In genomic region chr11:69744435-69744834, GRCh38 we compare ENCODE assay signal across 16 cellular contexts. TPM values are rescaled to one million over a fixed set of nuclear protein-coding genes. Genes with fewer than 3 reads are reported as not detected.
DNase-seq lines count a peak whose midpoint lies in the region; ATAC-seq, FAIRE-seq and TF ChIP-seq lines count a peak whose summit lies in the region.
"Had no signal": no experiment of that assay in that cellular context is flagged by ENCODE, and none has a peak within 500 bp of the region (broad histone marks: within the 10 kb centered on the region; RNA-seq: fewer than 3 reads in every experiment).

No MANE protein-coding gene starts in this region.

- no TSS peak for BruUV-seq in Caco-2 (replicated peaks; lab: Mats Ljungman, UMichigan)
- BruUV-seq in endothelial cell of umbilical vein (replicated peaks; lab: Mats Ljungman, UMichigan), result no TSS peak

- DNase-seq in Caco-2 (peak; percentile 64 to 76), NT2/D1 (ENCODE audit: low read depth, low spot score) (peak; percentile 78), endothelial cell of umbilical vein (ENCODE audit: low read depth, low spot score) (peak; percentile 49), omental fat pad (ENCODE audit: low spot score) (no peak), Ammon's horn (ENCODE audit: low spot score) (no peak), upper lobe of right lung (no peak), NCI-H1092 (lab: John Stamatoyannopoulos, UW) (no peak)
- DNase-seq: CD4-positive, CD25-positive, alpha-beta regulatory T cell; central memory CD4-positive, alpha-beta T cell; SIG-M5; tibial artery had no signal

- H3K4me1 Mint-ChIP-seq in Caco-2 (ENCODE audit: low read depth, unreplicated experiment), result peaks cover 8% of the 10 kb centered on the region
- H3K4me1 Mint-ChIP-seq: CD4-positive, CD25-positive, alpha-beta regulatory T cell had no signal

- dilution Hi-C loops in endothelial cell of umbilical vein (cut with MboI; ENCODE audit: extremely low pct_ligation_motif_present, low sequenced_read_pairs), result no loop called here

- H4K20me1 ChIP-seq in endothelial cell of umbilical vein (replicated peaks; ENCODE audit: control insufficient read depth, extremely low read depth, insufficient read depth, low read length), result no peaks in the 10 kb centered on the region

- no peaks in the 10 kb centered on the region for H3K79me2 ChIP-seq in endothelial cell of umbilical vein (ENCODE audit: control insufficient read depth, insufficient read depth, low read length)

- H3K4me1 ChIP-seq in Caco-2, result peaks cover 11% of the 10 kb centered on the region; the same call in 1 of the 2 replicates
- H3K4me1 ChIP-seq in NT2/D1 (ENCODE audit: insufficient read depth, insufficient read length), result peaks cover 10% of the 10 kb centered on the region
- peaks cover 5% of the 10 kb centered on the region for H3K4me1 ChIP-seq in endothelial cell of umbilical vein (ENCODE audit: control insufficient read depth, extremely low read depth, insufficient read depth, low read length)
- peaks cover 39% of the 10 kb centered on the region for H3K4me1 ChIP-seq in mesodermal cell (ENCODE audit: control insufficient read depth, insufficient read depth, low read length, poor library complexity, severe bottlenecking)
- no peaks in the 10 kb centered on the region for H3K4me1 ChIP-seq in upper lobe of right lung
- H3K4me1 ChIP-seq: gastroesophageal sphincter, tibial artery had no signal

- H3K27me3 ChIP-seq in Caco-2 (replicated peaks; ENCODE audit: control insufficient read depth, insufficient read depth, low read length) (no peaks in the 10 kb centered on the region), NT2/D1 (ENCODE audit: insufficient read depth, insufficient read length) (no peaks in the 10 kb centered on the region), endothelial cell of umbilical vein (ENCODE audit: control insufficient read depth in 2 of 2, insufficient read depth in 2 of 2, low read length in 2 of 2) (no peaks in the 10 kb centered on the region), upper lobe of right lung (peaks cover 6% of the 10 kb centered on the region)

- H3K9me3 ChIP-seq in Caco-2 (no peaks in the 10 kb centered on the region), NT2/D1 (ENCODE audit: insufficient read depth, low read length) (no peaks in the 10 kb centered on the region), endothelial cell of umbilical vein (replicated peaks; ENCODE audit: control insufficient read depth, insufficient read depth, low read length) (no peaks in the 10 kb centered on the region), mesodermal cell (ENCODE audit: control insufficient read depth, low read length) (no peaks in the 10 kb centered on the region), upper lobe of right lung (no peaks in the 10 kb centered on the region)
- H3K9me3 ChIP-seq: tibial artery had no signal

- no peak overlapping the region for H3K4me3 Mint-ChIP-seq in Caco-2 (ENCODE audit: unreplicated experiment)
- H3K4me3 Mint-ChIP-seq: CD4-positive, CD25-positive, alpha-beta regulatory T cell had no signal

- no peaks in the 10 kb centered on the region for H3K27me3 Mint-ChIP-seq in Caco-2 (ENCODE audit: insufficient read depth, unreplicated experiment)

- no peaks in the 10 kb centered on the region for H3K9me1 ChIP-seq in endothelial cell of umbilical vein (replicated peaks; ENCODE audit: control insufficient read depth, extremely low read depth, insufficient read depth, low read length)

- H3K36me3 Mint-ChIP-seq in Caco-2 (ENCODE audit: insufficient read depth, unreplicated experiment), result no peaks in the 10 kb centered on the region
- H3K36me3 Mint-ChIP-seq: CD4-positive, CD25-positive, alpha-beta regulatory T cell had no signal

- no peak overlapping the region for H3K4me2 ChIP-seq in endothelial cell of umbilical vein (ENCODE audit: insufficient read depth, low read length)

- TF ChIP-seq CTCF in Caco-2 (IDR thresholded peaks at IDR 0.05; ENCODE audit: insufficient read depth in 1 of 2, low read depth in 1 of 2, low read length in 1 of 2, severe bottlenecking in 1 of 2, unreplicated experiment in 1 of 2) (no peak), endothelial cell of umbilical vein (IDR thresholded peaks at IDR 0.05; ENCODE audit: extremely low read depth in 1 of 2, insufficient read depth in 1 of 2, low read depth in 1 of 2, low read length in 2 of 2) (no peak), omental fat pad (IDR thresholded peaks at IDR 0.05) (no peak), upper lobe of right lung (IDR thresholded peaks at IDR 0.05) (no peak)

- no peaks in the 10 kb centered on the region for H3K36me3 ChIP-seq in Caco-2 (ENCODE audit: control insufficient read depth, insufficient read depth, low read length)
- no peaks in the 10 kb centered on the region for H3K36me3 ChIP-seq in NT2/D1 (ENCODE audit: insufficient read depth, insufficient read length, low read length)
- H3K36me3 ChIP-seq in endothelial cell of umbilical vein (ENCODE audit: control insufficient read depth in 2 of 2, extremely low read depth in 1 of 2, insufficient read depth in 2 of 2, low read length in 2 of 2), result no peaks in the 10 kb centered on the region
- no peaks in the 10 kb centered on the region for H3K36me3 ChIP-seq in mesodermal cell (ENCODE audit: control insufficient read depth, insufficient read depth, low read length)
- H3K36me3 ChIP-seq in upper lobe of right lung, result no peaks in the 10 kb centered on the region
- H3K36me3 ChIP-seq: gastroesophageal sphincter, tibial artery had no signal

- H3K9ac ChIP-seq in NT2/D1 (ENCODE audit: insufficient read length, low read depth) (no peak overlapping the region), endothelial cell of umbilical vein (replicated peaks; ENCODE audit: extremely low read depth, insufficient read depth, low read length) (no peak overlapping the region)

- no peak overlapping the region for H2AFZ ChIP-seq in endothelial cell of umbilical vein (ENCODE audit: low read depth, low read length)

- CTCF ChIA-PET in Caco-2 (lab: Charles Lee) (interaction anchor here (1.0 to 1.2 kb wide), 2 partner anchors 29 to 35 kb away, joined by 3 read pairs; no protein-coding TSS in a partner anchor), endothelial cell of umbilical vein (lab: Charles Lee) (no interaction called here)

- FAIRE-seq in endothelial cell of umbilical vein (lab: Jason Lieb, UNC), result peak; percentile 38
- FAIRE-seq: K562 had no signal

- H3K27ac Mint-ChIP-seq in Caco-2 (ENCODE audit: unreplicated experiment), result peak overlapping the region; percentile 4
- H3K27ac Mint-ChIP-seq: CD4-positive, CD25-positive, alpha-beta regulatory T cell; progenitor cell of endocrine pancreas had no signal

- ATAC-seq in omental fat pad (ENCODE audit: low FRiP score), result no peak
- no peak for ATAC-seq in upper lobe of right lung
- ATAC-seq: gastroesophageal sphincter, K562 had no signal

- POLR2A ChIA-PET in Caco-2 (lab: Charles Lee), result no interaction called here
- POLR2A ChIA-PET in endothelial cell of umbilical vein (lab: Charles Lee), result no interaction called here

- 41 to 91% methylated on average over 3 to 7 of the region's 7 CpGs for WGBS in mesodermal cell (ENCODE audit: insufficient coverage in 2 of 2), 2 experiments

- intact Hi-C loops in Caco-2 (cut with micrococcal nuclease; ENCODE audit: unreplicated experiment), result no loop called here
- intact Hi-C loops in endothelial cell of umbilical vein (cut with micrococcal nuclease), result no loop called here
- intact Hi-C loops in upper lobe of right lung (cut with DNase I), result no loop called here

- TF ChIP-seq POLR2A in endothelial cell of umbilical vein (IDR thresholded peaks at IDR 0.05; ENCODE audit: low read depth, low read length), result no peak

- H3K27ac ChIP-seq in endothelial cell of umbilical vein (ENCODE audit: insufficient read depth, low read depth, low read length) (no peak overlapping the region), mesodermal cell (ENCODE audit: low read depth, low read length, severe bottlenecking) (peak overlapping the region; percentile 94), upper lobe of right lung (no peak overlapping the region)
- H3K27ac ChIP-seq: gastroesophageal sphincter, tibial artery had no signal

- H3K4me3 ChIP-seq in Caco-2 (ENCODE audit: low read depth, low read length), result no peak overlapping the region
- no peak overlapping the region for H3K4me3 ChIP-seq in NT2/D1 (ENCODE audit: insufficient read length, low read depth)
- no peak overlapping the region for H3K4me3 ChIP-seq in endothelial cell of umbilical vein (replicated peaks in 1 of 3; ENCODE audit: insufficient read depth in 1 of 3, low read depth in 1 of 3, low read length in 3 of 3)
- H3K4me3 ChIP-seq in mesodermal cell (ENCODE audit: extremely low read depth, insufficient read depth, low read length, poor library complexity, severe bottlenecking), result no peak overlapping the region
- H3K4me3 ChIP-seq in upper lobe of right lung, result no peak overlapping the region
- H3K4me3 ChIP-seq: gastroesophageal sphincter, K562, lung, tibial artery had no signal

- H3K9me3 Mint-ChIP-seq in Caco-2 (ENCODE audit: unreplicated experiment), result no peaks in the 10 kb centered on the region

TF ChIP-seq in endothelial cell of umbilical vein, 7 proteins besides CTCF, POLR2A, EP300 and RAD21 (continues in another document):
- TF ChIP-seq EZH2 (IDR thresholded peaks at IDR 0.05; ENCODE audit: borderline replicate concordance, low read depth, low read length, severe bottlenecking), result no peak

RNA-seq across cellular contexts. Expression of gene FGF4, which starts 30.7 kb away (rescaled TPM):
- total RNA-seq in Caco-2 (2022) (not detected in 2 replicates), endothelial cell of umbilical vein (not detected in 2 replicates), omental fat pad (not detected), upper lobe of right lung (not detected)
- polyA plus RNA-seq in endothelial cell of umbilical vein, result not detected in 2 replicates
- not detected in 2 replicates for polyA plus RNA-seq in endothelial cell of umbilical vein (2011; cell fraction: cytosol; rRNA removed)
- polyA plus RNA-seq in endothelial cell of umbilical vein (2011; cell fraction: nucleus; rRNA removed), result not detected in 2 replicates
- not detected in 2 replicates for polyA plus RNA-seq in endothelial cell of umbilical vein (2012)
- polyA minus RNA-seq in endothelial cell of umbilical vein, result not detected in 2 replicates
- not detected for polyA minus RNA-seq in endothelial cell of umbilical vein (2011; cell fraction: cytosol; rRNA and poly(A)+ RNA removed)
- polyA minus RNA-seq in endothelial cell of umbilical vein (2011; cell fraction: nucleus; rRNA and poly(A)+ RNA removed), result not detected in 2 replicates
- 0.07 TPM for polyA plus RNA-seq in mesodermal cell (2013, experiment 1 of 2)
- polyA plus RNA-seq in mesodermal cell (2013, experiment 2 of 2), result not detected
- total RNA-seq: CD4-positive, CD25-positive, alpha-beta regulatory T cell; gastroesophageal sphincter; K562; lung; progenitor cell of endocrine pancreas had no signal
- polyA plus RNA-seq: CD4-positive, CD25-positive, alpha-beta regulatory T cell; K562; lung had no signal

RNA-seq across cellular contexts. Expression of gene FGF19, which starts 40.6 kb away (rescaled TPM):
- 1.1 and 1.7 TPM in 2 replicates for total RNA-seq in Caco-2 (2022)
- total RNA-seq in endothelial cell of umbilical vein, result not detected in 2 replicates
- polyA plus RNA-seq in endothelial cell of umbilical vein, result 0.03 TPM in 1 of 2 replicates, not detected in the other
- polyA plus RNA-seq in endothelial cell of umbilical vein (2011; cell fraction: cytosol; rRNA removed), result not detected in 2 replicates
- not detected in 2 replicates for polyA plus RNA-seq in endothelial cell of umbilical vein (2011; cell fraction: nucleus; rRNA removed)
- polyA plus RNA-seq in endothelial cell of umbilical vein (2012), result not detected in 2 replicates
- polyA minus RNA-seq in endothelial cell of umbilical vein, result not detected in 2 replicates
- 0.41 TPM for polyA minus RNA-seq in endothelial cell of umbilical vein (2011; cell fraction: cytosol; rRNA and poly(A)+ RNA removed)
- not detected in 2 replicates for polyA minus RNA-seq in endothelial cell of umbilical vein (2011; cell fraction: nucleus; rRNA and poly(A)+ RNA removed)
- polyA plus RNA-seq in mesodermal cell (2013, experiment 1 of 2), result 14.5 TPM
- polyA plus RNA-seq in mesodermal cell (2013, experiment 2 of 2), result 20.7 TPM
- total RNA-seq in omental fat pad, result not detected
- not detected for total RNA-seq in upper lobe of right lung
- total RNA-seq: CD4-positive, CD25-positive, alpha-beta regulatory T cell; gastroesophageal sphincter; progenitor cell of endocrine pancreas had no signal
- polyA plus RNA-seq: CD4-positive, CD25-positive, alpha-beta regulatory T cell; K562; lung had no signal

Comparison
In these comparisons a context has a peak if more than half of its experiments do, and no peak if none do; other contexts are left out.
1. DNase-seq: peak in Caco-2 (2 of 2), NT2/D1 (single experiment) and endothelial cell of umbilical vein (single experiment); none in omental fat pad (single experiment), Ammon's horn (single experiment), upper lobe of right lung (single experiment) and NCI-H1092 (single experiment).